Comparison of ENCODE assay signal across 17 cellular contexts in genomic region chr1:61109158-61109557, GRCh38. TPM values are rescaled to one million over a fixed set of nuclear protein-coding genes. Genes with fewer than 3 reads are reported as not detected.
DNase-seq lines count a peak whose midpoint lies in the region; ATAC-seq, FAIRE-seq and TF ChIP-seq lines count a peak whose summit lies in the region.
"Had no signal": no experiment of that assay in that cellular context is flagged by ENCODE, and none has a peak within 500 bp of the region (broad histone marks: within the 10 kb centered on the region; RNA-seq: fewer than 3 reads in every experiment).

No MANE protein-coding gene starts in this region.

- no peak for DNase-seq in SK-N-SH
- no peak for DNase-seq in kidney
- no peak for DNase-seq in pancreas
- DNase-seq in C1 segment of cervical spinal cord (lab: John Stamatoyannopoulos, UW) = no peak
- DNase-seq: CD4-positive, alpha-beta T cell; EL; KBM-7; NCI-H1048; NCI-H2081 treated with DMSO at 0.1 percent for 48 hours; NCI-H526 had no signal

- WGBS in SK-N-SH (ENCODE audit: low lambda C conversion rate) = 79% methylated on average over 1 of the region's 1 CpG
- 15 to 19% methylated on average over 1 of the region's 1 CpG for WGBS in pancreas, 2 donors

- TF ChIP-seq EP300 in SK-N-SH (IDR thresholded peaks at IDR 0.05; ENCODE audit: borderline replicate concordance in 1 of 2, low read depth in 1 of 2, low read length in 1 of 2) = no peak

- H3K27me3 ChIP-seq in Loucy (ENCODE audit: insufficient read depth, low read length, poor library complexity, severe bottlenecking) = no peaks in the 10 kb centered on the region
- no peaks in the 10 kb centered on the region for H3K27me3 ChIP-seq in SK-N-SH (ENCODE audit: insufficient read depth)
- no peaks in the 10 kb centered on the region for H3K27me3 ChIP-seq in pancreas

- H2AFZ ChIP-seq in Loucy (ENCODE audit: low read length) (peak overlapping the region; percentile 38; the same call in 1 of the 2 replicates), SK-N-SH (ENCODE audit: low read depth) (no peak overlapping the region)

- no peak for TF ChIP-seq RAD21 in SK-N-SH (IDR thresholded peaks at IDR 0.05; ENCODE audit: low read length)

- TF ChIP-seq CTCF in Loucy (conservative IDR thresholded peaks at IDR 0.05; ENCODE audit: low read length) (no peak), SK-N-SH (IDR thresholded peaks at IDR 0.05) (no peak), kidney (IDR thresholded peaks at IDR 0.05; ENCODE audit: borderline replicate concordance, extremely low read depth, insufficient read depth) (no peak), pancreas (IDR thresholded peaks at IDR 0.05) (no peak)

- CTCF ChIA-PET in SK-N-SH (lab: Yijun Ruan, JAX) = no interaction called here

- H3K9me2 ChIP-seq in Loucy (replicated peaks; ENCODE audit: low read depth, low read length) = no peaks in the 10 kb centered on the region
- H3K9me2 ChIP-seq in SK-N-SH = no peaks in the 10 kb centered on the region

- no peak overlapping the region for H3K4me3 ChIP-seq in Loucy (ENCODE audit: low read length, poor library complexity, severe bottlenecking)
- H3K4me3 ChIP-seq in SK-N-SH (ENCODE audit: low read depth in 2 of 2, low read length in 1 of 2) = no peak overlapping the region
- H3K4me3 ChIP-seq in kidney (ENCODE audit: low read length in 2 of 2) = no peak overlapping the region
- H3K4me3 ChIP-seq in pancreas = no peak overlapping the region
- H3K4me3 ChIP-seq: HAP-1 had no signal

- H3K4me1 ChIP-seq in Loucy (ENCODE audit: insufficient read depth, low read length, poor library complexity, severe bottlenecking) (peaks cover 32% of the 10 kb centered on the region), SK-N-SH (ENCODE audit: control insufficient read depth in 1 of 2, insufficient read depth in 2 of 2, low read depth in 1 of 2, low read length in 1 of 2) (peaks cover 0 to 4% of the 10 kb centered on the region in 2 experiments; a peak in 2 of 4 replicates), kidney (ENCODE audit: control insufficient read depth in 1 of 2, insufficient read depth in 1 of 2, low read depth in 1 of 2, low read length in 2 of 2) (peaks cover 0 to 7% of the 10 kb centered on the region in 2 donors), pancreas (peaks cover 19 to 28% (median 20%) of the 10 kb centered on the region in 3 donors)

- H3K36me3 ChIP-seq in Loucy (ENCODE audit: insufficient read depth, low read length) = no peaks in the 10 kb centered on the region
- H3K36me3 ChIP-seq in SK-N-SH (replicated peaks in 1 of 2; ENCODE audit: control insufficient read depth in 1 of 2, insufficient read depth in 2 of 2, low read length in 1 of 2) = peaks cover 2 to 13% of the 10 kb centered on the region in 2 experiments
- no peaks in the 10 kb centered on the region for H3K36me3 ChIP-seq in kidney (ENCODE audit: control insufficient read depth in 1 of 2, insufficient read depth in 2 of 2, low read length in 2 of 2)
- no peaks in the 10 kb centered on the region for H3K36me3 ChIP-seq in pancreas
- H3K36me3 ChIP-seq: HAP-1 had no signal

- H3K27ac ChIP-seq in SK-N-SH (ENCODE audit: low read depth in 2 of 2, low read length in 1 of 2) (no peak overlapping the region), kidney (ENCODE audit: low read depth in 2 of 2, low read length in 2 of 2) (no peak overlapping the region), pancreas (no peak overlapping the region)
- H3K27ac ChIP-seq: HL-60 had no signal

- peak; percentile 79 for FAIRE-seq in kidney (lab: Jason Lieb, UNC)
- no peak for FAIRE-seq in pancreas (lab: Jason Lieb, UNC)
- FAIRE-seq: GM19239, HTR-8/SVneo had no signal

- H3F3A ChIP-seq in Loucy (ENCODE audit: low read depth) = no peaks in the 10 kb centered on the region
- H3F3A ChIP-seq in SK-N-SH (replicated peaks; ENCODE audit: insufficient read depth) = no peaks in the 10 kb centered on the region

- POLR2A ChIA-PET in SK-N-SH (lab: Yijun Ruan, JAX) = no interaction called here

- H3K9me3 ChIP-seq in Loucy (ENCODE audit: insufficient read depth, low read depth, low read length) (no peaks in the 10 kb centered on the region), SK-N-SH (peaks cover 13% of the 10 kb centered on the region; the same call in 1 of the 2 replicates), kidney (ENCODE audit: control insufficient read depth in 1 of 2, low read length in 2 of 2) (peaks cover 0 to 5% of the 10 kb centered on the region in 2 donors), pancreas (no peaks in the 10 kb centered on the region)
- H3K9me3 ChIP-seq: HAP-1 had no signal

- intact Hi-C loops in kidney (cut with DNase I) = no loop called here
- intact Hi-C loops in pancreas (cut with DNase I) = no loop called here

- H3K9ac ChIP-seq in Loucy (ENCODE audit: low read depth, low read length, poor library complexity, severe bottlenecking) (no peak overlapping the region), SK-N-SH (no peak overlapping the region), kidney (ENCODE audit: low read length in 2 of 2) (no peak overlapping the region)

- H3K4me2 ChIP-seq in Loucy (ENCODE audit: low read depth, low read length, poor library complexity, severe bottlenecking) (no peak overlapping the region), SK-N-SH (no peak overlapping the region)

- H3K79me2 ChIP-seq in Loucy (ENCODE audit: insufficient read depth, low read length) (no peaks in the 10 kb centered on the region), SK-N-SH (ENCODE audit: insufficient read depth) (peaks cover 3% of the 10 kb centered on the region; the same call in 1 of the 2 replicates)

- ATAC-seq in pancreas (peak; percentile 46 to 78 (median 59)), GM18517 (IDR thresholded peaks at IDR 0.05; ENCODE audit: unreplicated experiment) (no peak), GM21723 (IDR thresholded peaks at IDR 0.05; ENCODE audit: unreplicated experiment) (no peak)

- H4K20me1 ChIP-seq in Loucy (ENCODE audit: insufficient read depth, low read length, poor library complexity, severe bottlenecking) = no peaks in the 10 kb centered on the region
- H4K20me1 ChIP-seq in SK-N-SH (ENCODE audit: insufficient read depth) = no peaks in the 10 kb centered on the region

TF ChIP-seq in SK-N-SH, 30 proteins besides CTCF, POLR2A, EP300 and RAD21:
- TF ChIP-seq SMC3 (IDR thresholded peaks at IDR 0.05; ENCODE audit: low read depth, low read length) (no peak), PBX3 (IDR thresholded peaks at IDR 0.05) (peak; percentile 43; the same call in 1 of the 2 replicates)
TF ChIP-seq in SK-N-SH: peak in this region for 1.

RNA-seq across cellular contexts. Expression of gene NFIA, which starts 26.8 kb away (rescaled TPM):
- polyA plus RNA-seq in SK-N-SH (2012; rRNA removed) (3.3 and 4.1 TPM in 2 replicates), kidney (ENCODE audit: insufficient read depth, low read depth, low replicate concordance) (4.8 TPM), pancreas (1 to 10 TPM; 4.9 to 5.6 TPM)
- polyA plus RNA-seq in SK-N-SH (2012; cell fraction: cytosol; rRNA removed) = 2.1 and 2.7 TPM in 2 replicates
- polyA plus RNA-seq in SK-N-SH (2012; cell fraction: nucleus; rRNA removed) = 1.6 and 3.1 TPM in 2 replicates
- total RNA-seq in kidney (87.5 TPM), pancreas (10 to 100 TPM; 29.0 to 48.1 (median 32.8) TPM)

Comparison
In these comparisons a context has a peak if more than half of its experiments do, and no peak if none do; other contexts are left out.
1. ATAC-seq: peak in pancreas (4 of 4); none in GM18517 (single experiment) and GM21723 (single experiment).